In genomic region chr14:59570122-59570521, GRCh38 we compare ENCODE assay signal across 1 cellular context.
TF ChIP-seq lines count a peak whose summit lies in the region.

No MANE protein-coding gene starts in this region.

TF ChIP-seq in WTC11, 78 proteins besides CTCF, POLR2A, EP300 and RAD21 (continued from another document):
- TF ChIP-seq AFF4 (CRISPR knock-in tag; IDR thresholded peaks at IDR 0.05; ENCODE audit: borderline replicate concordance), result no peak
